Comparison of ENCODE assay signal across 18 cellular contexts in the genomic region with DNA sequence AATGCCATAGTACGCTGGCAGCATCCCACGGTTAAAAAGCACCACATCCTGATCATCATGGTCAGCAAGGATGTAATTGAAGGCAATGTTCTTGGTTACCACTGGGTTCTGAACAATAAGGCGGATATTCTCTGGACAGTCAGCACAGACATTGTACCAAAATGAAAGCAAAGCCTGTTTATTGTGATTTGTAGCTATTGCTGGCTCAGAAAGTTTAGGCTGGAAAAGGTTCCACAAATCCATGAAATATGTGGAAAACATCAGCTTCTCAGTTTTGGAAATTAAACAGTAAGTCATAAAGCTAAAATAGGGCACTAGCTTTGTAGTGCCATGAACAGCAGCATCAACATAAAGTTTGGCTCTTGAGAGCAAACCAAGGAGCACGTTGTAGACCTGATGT. TPM values are rescaled to one million over a fixed set of nuclear protein-coding genes. Genes with fewer than 3 reads are reported as not detected.
DNase-seq lines count a peak whose midpoint lies in the region; ATAC-seq, FAIRE-seq and TF ChIP-seq lines count a peak whose summit lies in the region.
"Had no signal": no experiment of that assay in that cellular context is flagged by ENCODE, and none has a peak within 500 bp of the region (broad histone marks: within the 10 kb centered on the region; RNA-seq: fewer than 3 reads in every experiment).

No MANE protein-coding gene starts in this region.

- no peak overlapping the region for H3K4me3 ChIP-seq in HepG2 (replicated peaks in 1 of 3; ENCODE audit: insufficient read depth in 1 of 3, low read depth in 2 of 3, low read length in 3 of 3)
- no peak overlapping the region for H3K4me3 ChIP-seq in right lobe of liver
- peak overlapping the region in 23 of 59 donors; percentile 1 to 51 (median 12) for H3K4me3 ChIP-seq in dorsolateral prefrontal cortex
- H3K4me3 ChIP-seq: K562 had no signal

- CTCF ChIA-PET in HepG2 (lab: Yijun Ruan, JAX; ENCODE audit: low intra/inter-chr PET ratio, low total read pairs) = no interaction called here

- intact Hi-C loops in HepG2 (cut with micrococcal nuclease; ENCODE audit: unreplicated experiment) (no loop called here), right lobe of liver (cut with DNase I) (no loop called here), dorsolateral prefrontal cortex (cut with DNase I) (no loop called here)
- intact Hi-C loops in activated T-helper 2 cell treated with anti-CD3 and anti-CD28 coated beads, Interferon-gamma antibody, Interleukin-2, Interleukin-4, amounts not matched to agents 10 μg/mL and 5 μg/mL and 100 μg/mL, durations not matched to agents 14 hours and 24 hours and 36 hours (cut with micrococcal nuclease) = no loop called here

- in situ Hi-C loops in HepG2 (cut with HindIII; ENCODE audit: extremely low pct_ligation_motif_present, low pct_unique_long_range_greater_than_20kb) = no loop called here

- no peaks in the 10 kb centered on the region for H3K9me3 Mint-ChIP-seq in neural crest cell
- H3K9me3 Mint-ChIP-seq in activated T-helper 2 cell treated with anti-CD3 and anti-CD28 coated beads, Interferon-gamma antibody, Interleukin-2, Interleukin-4, amounts not matched to agents 10 μg/mL and 5 μg/mL and 100 μg/mL, durations not matched to agents 14 hours and 24 hours and 36 hours = no peaks in the 10 kb centered on the region
- H3K9me3 Mint-ChIP-seq: CD14-positive monocyte had no signal

- no TSS peak for BruUV-seq in HepG2 (replicated peaks; lab: Mats Ljungman, UMichigan)

- no peaks in the 10 kb centered on the region for H3K79me2 ChIP-seq in HepG2 (ENCODE audit: insufficient read depth, low read length)

- no peak for TF ChIP-seq EP300 in HepG2 (IDR thresholded peaks at IDR 0.05; ENCODE audit: low read depth in 2 of 2, low read length in 2 of 2)
- no peak for TF ChIP-seq EP300 in HepG2 (CRISPR knock-in tag; IDR thresholded peaks at IDR 0.05; ENCODE audit: borderline replicate concordance)

- no peak overlapping the region for H3K4me2 ChIP-seq in HepG2 (ENCODE audit: low read depth, low read length)

- no peaks in the 10 kb centered on the region for H3K27me3 Mint-ChIP-seq in neural crest cell (ENCODE audit: low read depth)
- no peaks in the 10 kb centered on the region for H3K27me3 Mint-ChIP-seq in activated T-helper 2 cell treated with anti-CD3 and anti-CD28 coated beads, Interferon-gamma antibody, Interleukin-2, Interleukin-4, amounts not matched to agents 10 μg/mL and 5 μg/mL and 100 μg/mL, durations not matched to agents 14 hours and 24 hours and 36 hours (ENCODE audit: low read depth)

- no peak for FAIRE-seq in HepG2 (lab: Jason Lieb, UNC)
- FAIRE-seq: K562 had no signal

- ATAC-seq in HepG2 (no peak), right lobe of liver (no peak), HG03280 (IDR thresholded peaks at IDR 0.05; ENCODE audit: unreplicated experiment) (no peak), GM19395 (IDR thresholded peaks at IDR 0.05; ENCODE audit: unreplicated experiment) (no peak)
- ATAC-seq: K562 had no signal

- 93% methylated on average over 4 of the region's 4 CpGs for WGBS in HepG2 (ENCODE audit: low lambda C conversion rate)
- WGBS in right lobe of liver (ENCODE audit: insufficient coverage, low coverage, low lambda C conversion rate, missing lambda C conversion rate) = 100% methylated on average over 2 of the region's 4 CpGs

- TF ChIP-seq CTCF in HepG2 (CRISPR knock-in tag; IDR thresholded peaks at IDR 0.05) (no peak), right lobe of liver (IDR thresholded peaks at IDR 0.05) (no peak), dorsolateral prefrontal cortex (IDR thresholded peaks at IDR 0.05 in 54 of 56, conservative IDR thresholded peaks at IDR 0.05 in 2 of 56; ENCODE audit: low read depth in 1 of 56, partially characterized antibody in 56 of 56) (no peak), neural crest cell (conservative IDR thresholded peaks at IDR 0.05) (no peak)

- H3K9me3 ChIP-seq in HepG2 (ENCODE audit: low read length) (no peaks in the 10 kb centered on the region), right lobe of liver (no peaks in the 10 kb centered on the region)

- no peak overlapping the region for H2AFZ ChIP-seq in HepG2 (ENCODE audit: low read length)

- no peaks in the 10 kb centered on the region for H4K20me1 ChIP-seq in HepG2 (ENCODE audit: insufficient read depth, low read length)

- H3K4me1 ChIP-seq in HepG2 (ENCODE audit: insufficient read depth, low read length) (no peaks in the 10 kb centered on the region), right lobe of liver (peaks cover 0 to 9% (median 0%) of the 10 kb centered on the region in 4 donors)

- POLR2A ChIA-PET in HepG2 (lab: Yijun Ruan, JAX) = no interaction called here

- peaks cover 5% of the 10 kb centered on the region for H3K4me1 Mint-ChIP-seq in neural crest cell
- peaks cover 4% of the 10 kb centered on the region for H3K4me1 Mint-ChIP-seq in activated T-helper 2 cell treated with anti-CD3 and anti-CD28 coated beads, Interferon-gamma antibody, Interleukin-2, Interleukin-4, amounts not matched to agents 10 μg/mL and 5 μg/mL and 100 μg/mL, durations not matched to agents 14 hours and 24 hours and 36 hours (ENCODE audit: low read depth)

- peaks cover 10% of the 10 kb centered on the region for H3K36me3 Mint-ChIP-seq in neural crest cell (ENCODE audit: low read depth)
- peaks cover 36% of the 10 kb centered on the region for H3K36me3 Mint-ChIP-seq in activated T-helper 2 cell treated with anti-CD3 and anti-CD28 coated beads, Interferon-gamma antibody, Interleukin-2, Interleukin-4, amounts not matched to agents 10 μg/mL and 5 μg/mL and 100 μg/mL, durations not matched to agents 14 hours and 24 hours and 36 hours (ENCODE audit: low read depth)

- peak overlapping the region; percentile 78 for H3K27ac Mint-ChIP-seq in neural crest cell (ENCODE audit: unreplicated experiment)
- H3K27ac Mint-ChIP-seq in activated T-helper 2 cell treated with anti-CD3 and anti-CD28 coated beads, Interferon-gamma antibody, Interleukin-2, Interleukin-4, amounts not matched to agents 10 μg/mL and 5 μg/mL and 100 μg/mL, durations not matched to agents 14 hours and 24 hours and 36 hours = no peak overlapping the region

- no peak overlapping the region for H3K4me3 Mint-ChIP-seq in neural crest cell
- no peak overlapping the region for H3K4me3 Mint-ChIP-seq in activated T-helper 2 cell treated with anti-CD3 and anti-CD28 coated beads, Interferon-gamma antibody, Interleukin-2, Interleukin-4, amounts not matched to agents 10 μg/mL and 5 μg/mL and 100 μg/mL, durations not matched to agents 14 hours and 24 hours and 36 hours (ENCODE audit: low read depth)
- H3K4me3 Mint-ChIP-seq: CD14-positive monocyte had no signal

- H3K27me3 ChIP-seq in HepG2 (ENCODE audit: control insufficient read depth in 1 of 2, insufficient read depth in 2 of 2, low read length in 2 of 2) = no peaks in the 10 kb centered on the region
- H3K27me3 ChIP-seq in right lobe of liver = no peaks in the 10 kb centered on the region
- H3K27me3 ChIP-seq in dorsolateral prefrontal cortex = no peaks in the 10 kb centered on the region

- peaks cover 18 to 50% of the 10 kb centered on the region in 2 experiments for H3K36me3 ChIP-seq in HepG2 (replicated peaks in 1 of 2; ENCODE audit: control insufficient read depth in 1 of 2, insufficient read depth in 2 of 2, low read length in 2 of 2)
- peaks cover 0 to 22% (median 7%) of the 10 kb centered on the region in 4 donors for H3K36me3 ChIP-seq in right lobe of liver

- no peak overlapping the region for H3K27ac ChIP-seq in HepG2 (ENCODE audit: extremely low read length, insufficient read depth, low read length)
- no peak overlapping the region for H3K27ac ChIP-seq in right lobe of liver
- peak overlapping the region in 55 of 59 donors; percentile 1 to 83 (median 65) for H3K27ac ChIP-seq in dorsolateral prefrontal cortex

- TF ChIP-seq POLR2A in HepG2 (IDR thresholded peaks at IDR 0.05; ENCODE audit: insufficient read depth in 1 of 2, low read depth in 2 of 2, low read length in 2 of 2) = no peak
- no peak for TF ChIP-seq POLR2A in right lobe of liver (IDR thresholded peaks at IDR 0.05)

- H3K9ac ChIP-seq in HepG2 (ENCODE audit: insufficient read depth, low read depth, low read length) = no peak overlapping the region

- no peak for TF ChIP-seq RAD21 in HepG2 (CRISPR knock-in tag; IDR thresholded peaks at IDR 0.05)

- no peak for DNase-seq in HepG2 (ENCODE audit: low spot score)
- no peak for DNase-seq in right lobe of liver
- no peak for DNase-seq in dorsolateral prefrontal cortex
- DNase-seq in neural crest cell (ENCODE audit: low read depth, low spot score) = no peak
- no peak for DNase-seq in D341Med (ENCODE audit: low spot score)
- no peak for DNase-seq in activated T-helper 2 cell treated with anti-CD3 and anti-CD28 coated beads, Interferon-gamma antibody, Interleukin-2, Interleukin-4, amounts not matched to agents 10 μg/mL and 5 μg/mL and 100 μg/mL, durations not matched to agents 14 hours and 24 hours and 36 hours (ENCODE audit: low spot score)
- DNase-seq: GF-D8; H7; MV-4-11; NCI-H1417; NCI-H187 treated with DMSO at 0.1 percent for 48 hours; NCI-H526 treated with DMSO at 0.1 percent for 48 hours; NK-92 treated with Interleukin-12 subunit alpha and Interleukin-12 subunit beta, amount 100 ng/mL, for 24 hours; SIG-M5 had no signal

RNA-seq across cellular contexts. Expression of a gene that starts 52.2 kb away (rescaled TPM):
- 13.8 and 21.6 TPM in 2 replicates for total RNA-seq in HepG2 (2016; rRNA removed; fragmentation: Illumina TruSeq; extraction: Trizol)
- 16.7 and 17.0 TPM in 2 replicates for total RNA-seq in HepG2 (2016; cell fraction: cytosol; rRNA removed; fragmentation: Illumina TruSeq; extraction: Trizol; ENCODE audit: low read depth)
- 14.9 and 18.7 TPM in 2 replicates for total RNA-seq in HepG2 (2016; cell fraction: insoluble cytoplasmic fraction; rRNA removed; fragmentation: Illumina TruSeq; extraction: Trizol)
- total RNA-seq in HepG2 (2016; cell fraction: membrane; rRNA removed; fragmentation: Illumina TruSeq; extraction: Trizol) = 14.2 and 19.0 TPM in 2 replicates
- total RNA-seq in HepG2 (2016; cell fraction: nucleus; rRNA removed; fragmentation: Illumina TruSeq; extraction: Trizol) = 7.0 and 8.1 TPM in 2 replicates
- 10.6 and 11.9 TPM in 2 replicates for polyA plus RNA-seq in HepG2 (2011; rRNA removed)
- polyA plus RNA-seq in HepG2 (2011; cell fraction: cytosol; rRNA removed) = 11.8 and 13.6 TPM in 2 replicates
- polyA plus RNA-seq in HepG2 (2011; cell fraction: nucleus; rRNA removed) = 4.7 and 6.8 TPM in 2 replicates
- polyA plus RNA-seq in HepG2 (2012) = 15.7 and 26.1 TPM in 2 replicates
- polyA plus RNA-seq in HepG2 (2016; cell fraction: cytosol; fragmentation: Illumina TruSeq; extraction: Trizol; ENCODE audit: low read depth) = 8.9 TPM in 2 replicates
- polyA plus RNA-seq in HepG2 (2016; cell fraction: insoluble cytoplasmic fraction; fragmentation: Illumina TruSeq; extraction: Trizol; ENCODE audit: low read depth) = 26.0 and 27.5 TPM in 2 replicates
- polyA plus RNA-seq in HepG2 (2016; cell fraction: membrane; fragmentation: Illumina TruSeq; extraction: Trizol; ENCODE audit: low read depth) = 15.9 and 17.5 TPM in 2 replicates
- polyA plus RNA-seq in HepG2 (2016; cell fraction: nucleus; fragmentation: Illumina TruSeq; extraction: Trizol; ENCODE audit: insufficient read depth, low read depth) = 16.4 and 18.0 TPM in 2 replicates
- 0.42 and 1.5 TPM in 2 replicates for polyA minus RNA-seq in HepG2 (2011; rRNA and poly(A)+ RNA removed; ENCODE audit: low replicate concordance)
- polyA minus RNA-seq in HepG2 (2011; cell fraction: cytosol; rRNA and poly(A)+ RNA removed) = 5.3 TPM in 1 of 2 replicates, not detected in the other
- 4.5 and 8.8 TPM in 2 replicates for polyA minus RNA-seq in HepG2 (2011; cell fraction: nucleus; rRNA and poly(A)+ RNA removed)
- 10 to 100 TPM; 10.2 to 12.0 (median 10.6) TPM for total RNA-seq in right lobe of liver
- total RNA-seq in dorsolateral prefrontal cortex = 10 to 100 TPM; 17.2 to 66.8 (median 35.1) TPM
- total RNA-seq in neural crest cell = 9.0 and 10.0 TPM in 2 replicates
- total RNA-seq in activated T-helper 2 cell treated with anti-CD3 and anti-CD28 coated beads, Interferon-gamma antibody, Interleukin-2, Interleukin-4, amounts not matched to agents 10 μg/mL and 5 μg/mL and 100 μg/mL, durations not matched to agents 14 hours and 24 hours and 36 hours = 7.7 and 7.9 TPM in 2 replicates
- total RNA-seq: K562 had no signal
- polyA plus RNA-seq: K562 had no signal

Comparison
In these comparisons a context has a peak if more than half of its experiments do, and no peak if none do; other contexts are left out.
1. H3K27ac ChIP-seq: peak in dorsolateral prefrontal cortex (55 of 59); none in HepG2 (single experiment) and right lobe of liver (0 of 3).